In the genomic region with DNA sequence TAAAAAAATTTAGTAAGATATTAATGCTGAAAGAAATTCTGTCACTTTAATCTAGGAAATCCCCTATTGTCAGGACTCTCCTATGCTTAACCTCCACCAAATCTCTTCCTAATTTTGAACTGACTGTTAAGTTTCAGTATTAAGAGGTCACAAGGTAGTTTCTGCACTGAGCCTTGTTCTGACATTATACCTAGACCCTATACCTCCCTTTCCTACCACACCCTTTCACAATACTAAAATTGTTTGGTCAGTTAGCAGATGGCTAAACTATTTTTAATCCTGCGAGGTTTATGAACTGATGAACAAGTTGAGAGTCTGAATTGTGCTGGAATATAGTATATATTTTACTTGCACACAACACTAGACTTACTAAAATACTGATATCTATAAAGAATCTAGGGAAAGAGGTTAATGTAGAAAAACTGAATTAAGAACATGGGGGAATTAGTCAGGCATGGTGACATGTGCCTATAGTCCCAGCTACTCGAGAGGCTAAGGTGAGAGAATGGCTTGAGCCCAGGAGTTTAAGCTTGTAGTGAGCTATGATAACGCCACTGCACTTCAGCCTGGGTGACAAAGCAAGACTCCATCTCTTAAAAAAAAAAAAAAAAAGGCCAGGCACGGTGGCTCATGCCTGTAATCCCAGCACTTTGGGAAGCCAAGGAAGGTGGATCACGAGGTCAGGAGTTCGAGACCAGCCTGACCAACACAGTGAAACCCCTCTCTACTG, we compare ENCODE assay signal across 11 cellular contexts. TPM values are rescaled to one million over a fixed set of nuclear protein-coding genes. Genes with fewer than 3 reads are reported as not detected.
DNase-seq lines count a peak whose midpoint lies in the region; ATAC-seq and TF ChIP-seq lines count a peak whose summit lies in the region.
"Had no signal": no experiment of that assay in that cellular context is flagged by ENCODE, and none has a peak within 500 bp of the region (broad histone marks: within the 10 kb centered on the region; RNA-seq: fewer than 3 reads in every experiment).

No MANE protein-coding gene starts in this region.

- H3K27ac ChIP-seq in Peyer's patch = no peak overlapping the region
- H3K27ac ChIP-seq: prostate gland had no signal

- peak overlapping the region in 1 of 2 donors; percentile 9 for H3K4me3 Mint-ChIP-seq in activated T-cell treated with anti-CD3 and anti-CD28 coated beads, Interleukin-2, amount 50 U/mL, for 72 hours
- no peak overlapping the region for H3K4me3 Mint-ChIP-seq in stimulated activated naive B cell treated with anti-CD40 and anti-IgM and Interleukin-4, amounts not matched to agents 10 μg/mL and 1 μg/mL and 100 μg/mL, for 72 hours
- H3K4me3 Mint-ChIP-seq: activated naive CD4-positive, alpha-beta T cell treated with anti-CD3 and anti-CD28 coated beads, Interleukin-2, amount 50 U/mL, for 24 hours had no signal

- peaks cover 0 to 6% (median 0%) of the 10 kb centered on the region in 3 donors for H3K36me3 ChIP-seq in Peyer's patch
- H3K36me3 ChIP-seq: prostate gland had no signal

- H3K4me3 ChIP-seq in Peyer's patch = no peak overlapping the region
- H3K4me3 ChIP-seq: MG63, prostate gland had no signal

- no peaks in the 10 kb centered on the region for H3K27me3 ChIP-seq in Peyer's patch
- H3K27me3 ChIP-seq: MG63 had no signal

- ATAC-seq in activated T-cell treated with anti-CD3 and anti-CD28 coated beads, Interleukin-2, amount 50 U/mL, for 72 hours (replicated peaks in 1 of 2) = peak; percentile 73 to 86
- peak; percentile 98 for ATAC-seq in GM21723 (IDR thresholded peaks at IDR 0.05; ENCODE audit: unreplicated experiment)
- ATAC-seq in HG03432 (IDR thresholded peaks at IDR 0.05; ENCODE audit: unreplicated experiment) = peak; percentile 97
- ATAC-seq in stimulated activated naive B cell treated with anti-CD40 and anti-IgM and Interleukin-4, amounts not matched to agents 10 μg/mL and 1 μg/mL and 100 μg/mL, for 72 hours (replicated peaks) = peak; percentile 99 to 100

- no peaks in the 10 kb centered on the region for H3K4me1 ChIP-seq in Peyer's patch
- H3K4me1 ChIP-seq: prostate gland had no signal

- no peaks in the 10 kb centered on the region for H3K9me3 ChIP-seq in Peyer's patch
- H3K9me3 ChIP-seq: MG63, prostate gland had no signal

- H3K9me3 Mint-ChIP-seq in activated T-cell treated with anti-CD3 and anti-CD28 coated beads, Interleukin-2, amount 50 U/mL, for 72 hours = no peaks in the 10 kb centered on the region
- no peaks in the 10 kb centered on the region for H3K9me3 Mint-ChIP-seq in stimulated activated naive B cell treated with anti-CD40 and anti-IgM and Interleukin-4, amounts not matched to agents 10 μg/mL and 1 μg/mL and 100 μg/mL, for 72 hours
- H3K9me3 Mint-ChIP-seq: activated naive CD4-positive, alpha-beta T cell treated with anti-CD3 and anti-CD28 coated beads, Interleukin-2, amount 50 U/mL, for 24 hours had no signal

- H3K27ac Mint-ChIP-seq in activated T-cell treated with anti-CD3 and anti-CD28 coated beads, Interleukin-2, amount 50 U/mL, for 72 hours = no peak overlapping the region
- H3K27ac Mint-ChIP-seq in stimulated activated naive B cell treated with anti-CD40 and anti-IgM and Interleukin-4, amounts not matched to agents 10 μg/mL and 1 μg/mL and 100 μg/mL, for 72 hours = peak overlapping the region; percentile 67
- H3K27ac Mint-ChIP-seq: activated naive CD4-positive, alpha-beta T cell treated with anti-CD3 and anti-CD28 coated beads, Interleukin-2, amount 50 U/mL, for 24 hours had no signal

- H3K27me3 Mint-ChIP-seq in activated T-cell treated with anti-CD3 and anti-CD28 coated beads, Interleukin-2, amount 50 U/mL, for 72 hours (ENCODE audit: low read depth) = no peaks in the 10 kb centered on the region
- H3K27me3 Mint-ChIP-seq in stimulated activated naive B cell treated with anti-CD40 and anti-IgM and Interleukin-4, amounts not matched to agents 10 μg/mL and 1 μg/mL and 100 μg/mL, for 72 hours = no peaks in the 10 kb centered on the region
- H3K27me3 Mint-ChIP-seq: activated naive CD4-positive, alpha-beta T cell treated with anti-CD3 and anti-CD28 coated beads, Interleukin-2, amount 50 U/mL, for 24 hours had no signal

- no peak for TF ChIP-seq POLR2A in Peyer's patch (IDR thresholded peaks at IDR 0.05)

- no peak for DNase-seq in activated T-cell treated with anti-CD3 and anti-CD28 coated beads, Interleukin-2, amount 50 U/mL, for 72 hours
- DNase-seq in activated T-cell treated with anti-CD3 and anti-CD28 coated beads for 4 hours = no peak
- no peak for DNase-seq in stimulated activated naive B cell treated with anti-CD40 and anti-IgM and Interleukin-4, amounts not matched to agents 10 μg/mL and 1 μg/mL and 100 μg/mL, for 72 hours
- DNase-seq in Peyer's patch = no peak
- no peak for DNase-seq in germinal center (ENCODE audit: low spot score)
- DNase-seq in activated CD8-positive, alpha-beta memory T cell treated with anti-CD3 and anti-CD28 coated beads, Interleukin-2, amount 50 U/mL, for 4 hours = no peak
- DNase-seq: MG63 had no signal

- H3K36me3 Mint-ChIP-seq in activated T-cell treated with anti-CD3 and anti-CD28 coated beads, Interleukin-2, amount 50 U/mL, for 72 hours (ENCODE audit: insufficient read depth in 2 of 2) = peaks cover 4 to 5% of the 10 kb centered on the region in 2 donors
- H3K36me3 Mint-ChIP-seq in stimulated activated naive B cell treated with anti-CD40 and anti-IgM and Interleukin-4, amounts not matched to agents 10 μg/mL and 1 μg/mL and 100 μg/mL, for 72 hours = peaks cover 8 to 9% of the 10 kb centered on the region in 2 donors

- no peak for TF ChIP-seq CTCF in Peyer's patch (IDR thresholded peaks at IDR 0.05)

- peaks cover 24% of the 10 kb centered on the region for H3K4me1 Mint-ChIP-seq in activated T-cell treated with anti-CD3 and anti-CD28 coated beads, Interleukin-2, amount 50 U/mL, for 72 hours (ENCODE audit: low read depth)
- peaks cover 10 to 15% of the 10 kb centered on the region in 2 donors for H3K4me1 Mint-ChIP-seq in stimulated activated naive B cell treated with anti-CD40 and anti-IgM and Interleukin-4, amounts not matched to agents 10 μg/mL and 1 μg/mL and 100 μg/mL, for 72 hours

RNA-seq across cellular contexts. Expression of gene HBS1L, which starts 51.5 kb away (rescaled TPM):
- 100 to 1,000 TPM; 175 to 193 TPM for total RNA-seq in activated T-cell treated with anti-CD3 and anti-CD28 coated beads, Interleukin-2, amount 50 U/mL, for 72 hours
- total RNA-seq in Peyer's patch = 10 to 100 TPM; 25.2 to 94.1 (median 37.5) TPM

RNA-seq across cellular contexts. Expression of gene ALDH8A1, which starts 53.2 kb away (rescaled TPM):
- 1 to 10 TPM; 1.8 to 5.6 TPM for total RNA-seq in activated T-cell treated with anti-CD3 and anti-CD28 coated beads, Interleukin-2, amount 50 U/mL, for 72 hours
- under 1 TPM in 2 of 4 donors, not detected in 2; 0.40 to 0.57 TPM for total RNA-seq in Peyer's patch
